ENCODE assay signal across 30 cellular contexts in genomic region chrX:45794995-45795337, GRCh38.
A peak's percentile ranks its signal among the peaks of the same experiment; 100 is the strongest.
DNase-seq lines count a peak whose midpoint lies in the region; ATAC-seq, FAIRE-seq and TF ChIP-seq lines count a peak whose summit lies in the region.
"Had no signal": no experiment of that assay in that cellular context is flagged by ENCODE, and none has a peak within 500 bp of the region (broad histone marks: within the 10 kb centered on the region; RNA-seq: fewer than 3 reads in every experiment).

No MANE protein-coding gene starts in this region.

- H3K9me3 Mint-ChIP-seq in CD8-positive, alpha-beta T cell = no peaks in the 10 kb centered on the region
- H3K9me3 Mint-ChIP-seq in chondrocyte (ENCODE audit: low read depth) = peaks cover 20% of the 10 kb centered on the region
- H3K9me3 Mint-ChIP-seq: activated B cell treated with CpG ODN at 0.5 μM for 24 hours; CD8-positive, alpha-beta memory T cell had no signal

- POLR2A ChIA-PET in A549 (lab: Yijun Ruan, JAX) = no interaction called here
- POLR2A ChIA-PET in CD8-positive, alpha-beta T cell (lab: Charles Lee) = interaction anchor here (1.3 kb wide), 1 partner anchor 12 kb away, joined by 4 read pairs; no protein-coding TSS in a partner anchor

- H3K9me3 ChIP-seq in A549 = peaks cover 8% of the 10 kb centered on the region; the same call in 1 of the 3 replicates
- no peaks in the 10 kb centered on the region for H3K9me3 ChIP-seq in CD8-positive, alpha-beta T cell (ENCODE audit: low read length)
- H3K9me3 ChIP-seq: esophagus squamous epithelium, gastroesophageal sphincter, lower lobe of right lung, psoas muscle, upper lobe of right lung had no signal

- peaks cover 16% of the 10 kb centered on the region for H3K4me1 Mint-ChIP-seq in CD8-positive, alpha-beta T cell (ENCODE audit: low read depth)
- H3K4me1 Mint-ChIP-seq in chondrocyte (ENCODE audit: low read depth) = peaks cover 32% of the 10 kb centered on the region

- H3K27ac ChIP-seq in A549 = no peak overlapping the region
- H3K27ac ChIP-seq in CD8-positive, alpha-beta T cell (ENCODE audit: low read depth, low read length) = no peak overlapping the region
- H3K27ac ChIP-seq: esophagus squamous epithelium, gastroesophageal sphincter, lower lobe of right lung, neural progenitor cell, psoas muscle, SK-N-MC, upper lobe of right lung had no signal

- H3K27me3 ChIP-seq in CD8-positive, alpha-beta T cell (ENCODE audit: insufficient read depth, low read length) = no peaks in the 10 kb centered on the region
- H3K27me3 ChIP-seq: gastroesophageal sphincter, neural progenitor cell, upper lobe of right lung had no signal

- TF ChIP-seq EP300 in A549 (IDR thresholded peaks at IDR 0.05) = no peak

- FAIRE-seq in A549 (lab: Jason Lieb, UNC) = peak; percentile 67
- FAIRE-seq: kidney, RCC 7860, small intestine had no signal

- no peaks in the 10 kb centered on the region for H3K36me3 ChIP-seq in CD8-positive, alpha-beta T cell (ENCODE audit: insufficient read depth, low read length)
- H3K36me3 ChIP-seq: esophagus squamous epithelium, gastroesophageal sphincter, lower lobe of right lung, upper lobe of right lung had no signal

- H3K27me3 Mint-ChIP-seq in CD8-positive, alpha-beta T cell (ENCODE audit: low read depth) = no peaks in the 10 kb centered on the region
- no peaks in the 10 kb centered on the region for H3K27me3 Mint-ChIP-seq in chondrocyte (ENCODE audit: low read depth)
- H3K27me3 Mint-ChIP-seq: activated B cell treated with CpG ODN at 0.5 μM for 24 hours; stimulated activated naive CD8-positive, alpha-beta T cell treated with anti-CD3 and anti-CD28 coated beads, Interleukin-15, amount 100 ng/mL, for 72 hours had no signal

- H3K36me3 Mint-ChIP-seq in CD8-positive, alpha-beta T cell = no peaks in the 10 kb centered on the region
- H3K36me3 Mint-ChIP-seq in chondrocyte (ENCODE audit: low read depth) = peaks cover 1% of the 10 kb centered on the region
- H3K36me3 Mint-ChIP-seq: CD8-positive, alpha-beta memory T cell had no signal

- TF ChIP-seq CTCF in A549 (IDR thresholded peaks at IDR 0.05) (no peak), chondrocyte (IDR thresholded peaks at IDR 0.05) (no peak)
- no peak for TF ChIP-seq CTCF in CD8-positive, alpha-beta T cell (IDR thresholded peaks at IDR 0.05)

- no peak overlapping the region for H3K4me3 ChIP-seq in A549
- no peak overlapping the region for H3K4me3 ChIP-seq in CD8-positive, alpha-beta T cell (ENCODE audit: low read depth, low read length)
- H3K4me3 ChIP-seq: esophagus squamous epithelium, gastroesophageal sphincter, lower lobe of right lung, neural progenitor cell, psoas muscle, SK-N-MC, upper lobe of right lung had no signal

- CTCF ChIA-PET in A549 (lab: Yijun Ruan, JAX) = interaction anchor here (0.6 to 2.1 kb wide), 4 partner anchors 13 to 473 kb away, joined by 3 to 6 read pairs (median 4); no protein-coding TSS in a partner anchor
- CTCF ChIA-PET in CD8-positive, alpha-beta T cell (lab: Charles Lee) = no interaction called here

- no peak overlapping the region for H3K4me2 ChIP-seq in A549
- H3K4me2 ChIP-seq: neural progenitor cell had no signal

- ATAC-seq in A549 = no peak
- peak; percentile 60 for ATAC-seq in GM18498 (IDR thresholded peaks at IDR 0.05; ENCODE audit: unreplicated experiment)
- peak; percentile 51 for ATAC-seq in HG02588 (IDR thresholded peaks at IDR 0.05; ENCODE audit: unreplicated experiment)
- ATAC-seq in CD8-positive, alpha-beta T cell = no peak
- ATAC-seq: gastroesophageal sphincter; lower lobe of right lung; psoas muscle; stimulated activated naive CD8-positive, alpha-beta T cell treated with anti-CD3 and anti-CD28 coated beads, Interleukin-15, amount 100 ng/mL, for 72 hours; upper lobe of right lung had no signal

- TF ChIP-seq RAD21 in A549 (conservative IDR thresholded peaks at IDR 0.05 in 1 of 2, IDR thresholded peaks at IDR 0.05 in 1 of 2) = no peak

- DNase-seq in A549 (ENCODE audit: low read depth in 1 of 2, low spot score in 1 of 2) (no peak), RPMI8226 (peak; percentile 6), NCI-H526 (lab: John Stamatoyannopoulos, UW) (no peak), dermis blood vessel endothelial cell (no peak), chondrocyte (ENCODE audit: low spot score) (no peak)
- DNase-seq in CD8-positive, alpha-beta T cell = no peak
- DNase-seq: activated B cell treated with CpG ODN at 0.5 μM for 24 hours; activated gamma-delta T cell treated with Interleukin-2 at 50 U/mL for 16 hours; aorta; CD8-positive, alpha-beta memory T cell; effector CD8-positive, alpha-beta T cell; esophagus squamous epithelium; kidney; lower lobe of right lung; NCI-H1048; NCI-H187 treated with DMSO at 0.1 percent for 48 hours; NCI-H226; NCI-H82; psoas muscle; small intestine; stimulated activated CD4-positive, alpha-beta T cell treated with anti-CD3 and anti-CD28 coated beads, Interleukin-2, amount 100 ng/mL, for 48 hours; stimulated activated naive CD8-positive, alpha-beta T cell treated with anti-CD3 and anti-CD28 coated beads, Interleukin-15, amount 100 ng/mL, for 72 hours; T-helper 9 cell; upper lobe of right lung had no signal

- peaks cover 64% of the 10 kb centered on the region for H3K4me1 ChIP-seq in A549
- H3K4me1 ChIP-seq in CD8-positive, alpha-beta T cell (ENCODE audit: insufficient read depth, low read length) = no peaks in the 10 kb centered on the region
- H3K4me1 ChIP-seq: gastroesophageal sphincter, lower lobe of right lung, neural progenitor cell, psoas muscle, upper lobe of right lung had no signal

- no peak overlapping the region for H3K27ac Mint-ChIP-seq in CD8-positive, alpha-beta T cell
- no peak overlapping the region for H3K27ac Mint-ChIP-seq in chondrocyte (ENCODE audit: unreplicated experiment)
- H3K27ac Mint-ChIP-seq: activated B cell treated with CpG ODN at 0.5 μM for 24 hours; neural progenitor cell; stimulated activated naive CD8-positive, alpha-beta T cell treated with anti-CD3 and anti-CD28 coated beads, Interleukin-15, amount 100 ng/mL, for 72 hours had no signal

- H3K4me3 Mint-ChIP-seq in CD8-positive, alpha-beta T cell = no peak overlapping the region
- H3K4me3 Mint-ChIP-seq in chondrocyte (ENCODE audit: unreplicated experiment) = no peak overlapping the region
- H3K4me3 Mint-ChIP-seq: activated B cell treated with CpG ODN at 0.5 μM for 24 hours; CD8-positive, alpha-beta memory T cell; neural progenitor cell had no signal

- WGBS in A549 (ENCODE audit: missing lambda C conversion rate) = 100% methylated on average over 1 of the region's 1 CpG

- no peak for TF ChIP-seq POLR2A in A549 (IDR thresholded peaks at IDR 0.05; ENCODE audit: low read length)

- intact Hi-C loops in CD8-positive, alpha-beta T cell (cut with DNase I, micrococcal nuclease) = loop anchor here in 1 of 2 experiments (5.0 kb wide), 1 partner anchor 397 kb away; no protein-coding TSS in a partner anchor

TF ChIP-seq in A549, 52 proteins besides CTCF, POLR2A, EP300 and RAD21:
- no peak for TF ChIP-seq HOXA7 (CRISPR knock-in tag; IDR thresholded peaks at IDR 0.05)
- TF ChIP-seq CHD2 (IDR thresholded peaks at IDR 0.05; ENCODE audit: low read length, partially characterized antibody) = no peak

Comparison
In these comparisons a context has a peak if more than half of its experiments do, and no peak if none do; other contexts are left out.
1. ATAC-seq: peak in GM18498 (single experiment) and HG02588 (single experiment); none in A549 (0 of 2) and CD8-positive, alpha-beta T cell (single experiment).